ENCODE assay signal across 20 cellular contexts in the genomic region with DNA sequence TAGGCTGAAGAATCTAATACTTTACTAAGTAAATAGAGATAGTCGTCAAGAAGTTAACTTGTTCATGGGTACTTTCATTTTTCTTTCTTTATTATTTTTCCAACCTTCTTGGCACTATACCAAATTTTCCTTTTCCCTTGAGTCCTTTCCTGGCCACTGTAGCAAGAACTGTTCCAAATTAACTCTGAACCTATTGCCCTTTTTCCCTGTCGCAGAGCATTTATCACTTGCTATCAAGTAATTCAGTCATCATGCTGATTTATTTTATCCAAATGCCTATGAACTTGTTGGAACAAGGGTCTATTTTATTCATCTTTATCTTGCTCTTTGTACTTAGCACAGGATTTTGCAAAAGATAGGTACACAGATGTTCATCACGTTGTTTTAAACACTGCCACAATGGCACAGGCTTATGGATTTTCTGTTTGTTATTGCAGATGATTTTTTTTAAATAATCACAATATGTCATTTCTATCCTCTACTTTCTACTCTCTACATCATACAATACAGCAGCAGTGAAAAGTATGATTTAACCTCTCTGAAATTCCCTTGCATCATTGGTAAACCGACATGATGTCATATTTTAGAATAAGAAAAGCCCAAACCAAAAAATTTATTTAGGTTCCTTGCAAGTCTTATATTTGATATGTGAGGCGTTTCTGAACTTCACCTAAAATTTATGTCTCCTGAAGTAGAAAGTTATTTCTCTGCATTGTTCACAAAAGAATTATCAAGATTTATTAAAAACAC.
"Had no signal": no experiment of that assay in that cellular context is flagged by ENCODE, and none has a peak within 500 bp of the region (broad histone marks: within the 10 kb centered on the region; RNA-seq: fewer than 3 reads in every experiment).

No MANE protein-coding gene starts in this region.

- H3K27me3 ChIP-seq: esophagus muscularis mucosa, neutrophil, upper lobe of left lung had no signal

- H3K4me3 Mint-ChIP-seq: activated CD4-positive, alpha-beta memory T cell treated with anti-CD3 and anti-CD28 coated beads for 36 hours; activated CD4-positive, alpha-beta T cell treated with anti-CD3 and anti-CD28 coated beads for 36 hours; activated CD8-positive, alpha-beta memory T cell treated with anti-CD3 and anti-CD28 coated beads, Interleukin-2, amount 10 ng/mL, durations not matched to agents 7 days and 5 days; activated T-cell treated with anti-CD3 and anti-CD28 coated beads, Interleukin-2, amount 50 U/mL, for 24 hours; brain; central memory CD8-positive, alpha-beta T cell; immature natural killer cell; naive thymus-derived CD8-positive, alpha-beta T cell; stimulated activated naive CD8-positive, alpha-beta T cell treated with anti-CD3 and anti-CD28 coated beads, Interleukin-15, amount 100 ng/mL, for 72 hours had no signal

- H3K27ac ChIP-seq: esophagus muscularis mucosa, neutrophil, SK-N-MC, upper lobe of left lung, WERI-Rb-1 had no signal

- H3K36me3 Mint-ChIP-seq: activated CD4-positive, alpha-beta memory T cell treated with anti-CD3 and anti-CD28 coated beads for 36 hours; activated CD8-positive, alpha-beta memory T cell treated with anti-CD3 and anti-CD28 coated beads, Interleukin-2, amount 10 ng/mL, durations not matched to agents 7 days and 5 days; brain; immature natural killer cell; naive thymus-derived CD8-positive, alpha-beta T cell had no signal

- H3K36me3 ChIP-seq: esophagus muscularis mucosa, neutrophil, upper lobe of left lung, WERI-Rb-1 had no signal

- DNase-seq: activated CD4-positive, alpha-beta memory T cell treated with anti-CD3 and anti-CD28 coated beads for 36 hours; activated CD4-positive, alpha-beta T cell treated with anti-CD3 and anti-CD28 coated beads for 36 hours; activated CD8-positive, alpha-beta memory T cell treated with anti-CD3 and anti-CD28 coated beads, Interleukin-2, amount 10 ng/mL, durations not matched to agents 7 days and 5 days; activated naive CD4-positive, alpha-beta T cell treated with anti-CD3 and anti-CD28 coated beads, Interleukin-2, amount 50 U/mL, for 16 hours; activated T-cell treated with anti-CD3 and anti-CD28 coated beads, Interleukin-2, amount 50 U/mL, for 24 hours; amniotic stem cell; cortex of kidney; effector CD4-positive, alpha-beta T cell; foreskin melanocyte; head of caudate nucleus; immature natural killer cell; naive thymus-derived CD8-positive, alpha-beta T cell; stimulated activated naive CD8-positive, alpha-beta T cell treated with anti-CD3 and anti-CD28 coated beads, Interleukin-15, amount 100 ng/mL, for 72 hours; upper lobe of left lung; WERI-Rb-1 had no signal

- ATAC-seq: activated CD4-positive, alpha-beta T cell treated with anti-CD3 and anti-CD28 coated beads for 36 hours; activated CD8-positive, alpha-beta memory T cell treated with anti-CD3 and anti-CD28 coated beads, Interleukin-2, amount 10 ng/mL, durations not matched to agents 7 days and 5 days; naive thymus-derived CD8-positive, alpha-beta T cell; stimulated activated naive CD8-positive, alpha-beta T cell treated with anti-CD3 and anti-CD28 coated beads, Interleukin-15, amount 100 ng/mL, for 72 hours had no signal

- H3K27me3 Mint-ChIP-seq: activated CD4-positive, alpha-beta memory T cell treated with anti-CD3 and anti-CD28 coated beads for 36 hours; activated CD4-positive, alpha-beta T cell treated with anti-CD3 and anti-CD28 coated beads for 36 hours; activated CD8-positive, alpha-beta memory T cell treated with anti-CD3 and anti-CD28 coated beads, Interleukin-2, amount 10 ng/mL, durations not matched to agents 7 days and 5 days; activated T-cell treated with anti-CD3 and anti-CD28 coated beads, Interleukin-2, amount 50 U/mL, for 24 hours; brain; central memory CD8-positive, alpha-beta T cell; naive thymus-derived CD8-positive, alpha-beta T cell; stimulated activated naive CD8-positive, alpha-beta T cell treated with anti-CD3 and anti-CD28 coated beads, Interleukin-15, amount 100 ng/mL, for 72 hours had no signal

- H3K27ac Mint-ChIP-seq: activated CD4-positive, alpha-beta memory T cell treated with anti-CD3 and anti-CD28 coated beads for 36 hours; activated CD4-positive, alpha-beta T cell treated with anti-CD3 and anti-CD28 coated beads for 36 hours; activated CD8-positive, alpha-beta memory T cell treated with anti-CD3 and anti-CD28 coated beads, Interleukin-2, amount 10 ng/mL, durations not matched to agents 7 days and 5 days; activated T-cell treated with anti-CD3 and anti-CD28 coated beads, Interleukin-2, amount 50 U/mL, for 24 hours; immature natural killer cell; naive thymus-derived CD8-positive, alpha-beta T cell; stimulated activated naive CD8-positive, alpha-beta T cell treated with anti-CD3 and anti-CD28 coated beads, Interleukin-15, amount 100 ng/mL, for 72 hours had no signal

- H3K4me3 ChIP-seq: esophagus muscularis mucosa, SK-N-MC, upper lobe of left lung had no signal

- H3K9me3 ChIP-seq: neutrophil, upper lobe of left lung had no signal

- H3K4me1 Mint-ChIP-seq: activated CD4-positive, alpha-beta T cell treated with anti-CD3 and anti-CD28 coated beads for 36 hours; activated CD8-positive, alpha-beta memory T cell treated with anti-CD3 and anti-CD28 coated beads, Interleukin-2, amount 10 ng/mL, durations not matched to agents 7 days and 5 days; central memory CD8-positive, alpha-beta T cell; immature natural killer cell; naive thymus-derived CD8-positive, alpha-beta T cell; stimulated activated naive CD8-positive, alpha-beta T cell treated with anti-CD3 and anti-CD28 coated beads, Interleukin-15, amount 100 ng/mL, for 72 hours had no signal

- H3K4me1 ChIP-seq: upper lobe of left lung had no signal
